Comparison of ENCODE assay signal across 14 cellular contexts in the genomic region with DNA sequence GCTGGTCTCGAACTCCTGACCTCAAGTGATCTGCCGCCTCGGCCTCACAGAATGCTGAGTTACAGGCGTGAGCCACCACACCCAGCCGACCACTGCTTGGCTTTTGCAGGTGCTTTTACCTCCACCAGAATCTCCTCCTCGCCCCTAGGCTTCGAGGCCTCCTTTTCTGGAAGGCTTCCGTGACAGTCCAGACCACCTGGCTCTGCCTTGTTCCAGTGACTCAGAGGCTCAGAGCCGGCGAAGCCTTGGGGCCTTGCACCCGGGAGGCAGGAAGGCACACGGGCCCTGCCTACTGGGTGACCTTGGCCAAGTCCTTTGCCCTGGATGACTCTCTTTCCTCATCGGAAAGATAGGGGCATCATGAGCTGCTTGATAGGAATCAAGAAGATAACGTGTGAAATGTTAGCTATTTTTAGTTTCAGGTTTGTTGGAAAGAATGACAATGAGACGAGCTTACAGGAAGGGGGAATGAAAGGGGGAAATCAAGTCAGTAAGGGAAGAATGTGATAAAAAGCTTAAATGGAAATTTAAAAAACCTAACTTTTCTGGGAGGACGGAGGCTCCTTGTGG. TPM values are rescaled to one million over a fixed set of nuclear protein-coding genes. Genes with fewer than 3 reads are reported as not detected.
DNase-seq lines count a peak whose midpoint lies in the region; ATAC-seq lines count a peak whose summit lies in the region.
"Had no signal": no experiment of that assay in that cellular context is flagged by ENCODE, and none has a peak within 500 bp of the region (broad histone marks: within the 10 kb centered on the region; RNA-seq: fewer than 3 reads in every experiment).

No MANE protein-coding gene starts in this region.

- H3K4me1 ChIP-seq in mesodermal cell (ENCODE audit: control insufficient read depth, insufficient read depth, low read length, poor library complexity, severe bottlenecking) = peaks cover 31% of the 10 kb centered on the region
- H3K4me1 ChIP-seq: parathyroid adenoma, vagina had no signal

- H3K36me3 Mint-ChIP-seq in activated T-helper 2 cell treated with anti-CD3 and anti-CD28 coated beads, Interferon-gamma antibody, Interleukin-2, Interleukin-4, amounts not matched to agents 10 μg/mL and 5 μg/mL and 100 μg/mL, durations not matched to agents 14 hours and 24 hours and 36 hours (ENCODE audit: low read depth) = peaks cover 19% of the 10 kb centered on the region
- H3K36me3 Mint-ChIP-seq: brain had no signal

- intact Hi-C loops in activated T-helper 2 cell treated with anti-CD3 and anti-CD28 coated beads, Interferon-gamma antibody, Interleukin-2, Interleukin-4, amounts not matched to agents 10 μg/mL and 5 μg/mL and 100 μg/mL, durations not matched to agents 14 hours and 24 hours and 36 hours (cut with micrococcal nuclease) = no loop called here

- WGBS in mesodermal cell (ENCODE audit: insufficient coverage in 2 of 2), 2 experiments = 94 to 97% methylated on average over 16 of the region's 16 CpGs

- H3K36me3 ChIP-seq in mesodermal cell (ENCODE audit: control insufficient read depth, insufficient read depth, low read length) (no peaks in the 10 kb centered on the region), MG63 (no peaks in the 10 kb centered on the region)
- H3K36me3 ChIP-seq: vagina had no signal

- H3K9me3 ChIP-seq in mesodermal cell (ENCODE audit: control insufficient read depth, low read length) = no peaks in the 10 kb centered on the region
- no peaks in the 10 kb centered on the region for H3K9me3 ChIP-seq in MG63
- H3K9me3 ChIP-seq: vagina had no signal

- H3K4me3 ChIP-seq in mesodermal cell (ENCODE audit: extremely low read depth, insufficient read depth, low read length, poor library complexity, severe bottlenecking) = no peak overlapping the region
- no peak overlapping the region for H3K4me3 ChIP-seq in MG63
- H3K4me3 ChIP-seq: vagina had no signal

- no peaks in the 10 kb centered on the region for H3K9me3 Mint-ChIP-seq in activated T-helper 2 cell treated with anti-CD3 and anti-CD28 coated beads, Interferon-gamma antibody, Interleukin-2, Interleukin-4, amounts not matched to agents 10 μg/mL and 5 μg/mL and 100 μg/mL, durations not matched to agents 14 hours and 24 hours and 36 hours
- no peaks in the 10 kb centered on the region for H3K9me3 Mint-ChIP-seq in stimulated activated naive CD8-positive, alpha-beta T cell treated with anti-CD3 and anti-CD28 coated beads, Interleukin-15, amount 100 ng/mL, for 72 hours
- H3K9me3 Mint-ChIP-seq: brain had no signal

- H3K27me3 Mint-ChIP-seq in activated T-helper 2 cell treated with anti-CD3 and anti-CD28 coated beads, Interferon-gamma antibody, Interleukin-2, Interleukin-4, amounts not matched to agents 10 μg/mL and 5 μg/mL and 100 μg/mL, durations not matched to agents 14 hours and 24 hours and 36 hours (ENCODE audit: low read depth) = no peaks in the 10 kb centered on the region
- H3K27me3 Mint-ChIP-seq in stimulated activated naive CD8-positive, alpha-beta T cell treated with anti-CD3 and anti-CD28 coated beads, Interleukin-15, amount 100 ng/mL, for 72 hours = no peaks in the 10 kb centered on the region

- no peaks in the 10 kb centered on the region for H3K27me3 ChIP-seq in MG63
- H3K27me3 ChIP-seq: vagina had no signal

- H3K27ac Mint-ChIP-seq in activated T-helper 2 cell treated with anti-CD3 and anti-CD28 coated beads, Interferon-gamma antibody, Interleukin-2, Interleukin-4, amounts not matched to agents 10 μg/mL and 5 μg/mL and 100 μg/mL, durations not matched to agents 14 hours and 24 hours and 36 hours = peak overlapping the region; percentile 96
- peak overlapping the region; percentile 85 to 98 for H3K27ac Mint-ChIP-seq in stimulated activated naive CD8-positive, alpha-beta T cell treated with anti-CD3 and anti-CD28 coated beads, Interleukin-15, amount 100 ng/mL, for 72 hours

- H3K4me3 Mint-ChIP-seq in activated T-helper 2 cell treated with anti-CD3 and anti-CD28 coated beads, Interferon-gamma antibody, Interleukin-2, Interleukin-4, amounts not matched to agents 10 μg/mL and 5 μg/mL and 100 μg/mL, durations not matched to agents 14 hours and 24 hours and 36 hours (ENCODE audit: low read depth) = peak overlapping the region; percentile 70
- H3K4me3 Mint-ChIP-seq in stimulated activated naive CD8-positive, alpha-beta T cell treated with anti-CD3 and anti-CD28 coated beads, Interleukin-15, amount 100 ng/mL, for 72 hours = peak overlapping the region; percentile 82 to 84
- H3K4me3 Mint-ChIP-seq: brain had no signal

- peaks cover 53% of the 10 kb centered on the region for H3K4me1 Mint-ChIP-seq in activated T-helper 2 cell treated with anti-CD3 and anti-CD28 coated beads, Interferon-gamma antibody, Interleukin-2, Interleukin-4, amounts not matched to agents 10 μg/mL and 5 μg/mL and 100 μg/mL, durations not matched to agents 14 hours and 24 hours and 36 hours (ENCODE audit: low read depth)
- H3K4me1 Mint-ChIP-seq in stimulated activated naive CD8-positive, alpha-beta T cell treated with anti-CD3 and anti-CD28 coated beads, Interleukin-15, amount 100 ng/mL, for 72 hours = peaks cover 83% of the 10 kb centered on the region

- ATAC-seq in stimulated activated naive CD8-positive, alpha-beta T cell treated with anti-CD3 and anti-CD28 coated beads, Interleukin-15, amount 100 ng/mL, for 72 hours = peak; percentile 8
- ATAC-seq in GM21825 (IDR thresholded peaks at IDR 0.05; ENCODE audit: unreplicated experiment) = no peak

- DNase-seq in stimulated activated CD4-positive, alpha-beta T cell treated with anti-CD3 and anti-CD28 coated beads, Interleukin-15, amount 100 ng/mL, for 24 hours = peak; percentile 78
- DNase-seq in stimulated activated CD4-positive, alpha-beta T cell treated with anti-CD3 and anti-CD28 coated beads, Interleukin-4, amount 100 ng/mL, for 1 hour = no peak
- no peak for DNase-seq in activated T-helper 2 cell treated with anti-CD3 and anti-CD28 coated beads, Interferon-gamma antibody, Interleukin-2, Interleukin-4, amounts not matched to agents 10 μg/mL and 5 μg/mL and 100 μg/mL, durations not matched to agents 14 hours and 24 hours and 36 hours (ENCODE audit: low spot score)
- peak in 1 of 2 donors; percentile 78 for DNase-seq in stimulated activated naive CD8-positive, alpha-beta T cell treated with anti-CD3 and anti-CD28 coated beads, Interleukin-15, amount 100 ng/mL, for 72 hours
- no peak for DNase-seq in MG63
- DNase-seq in NCI-H526 (lab: John Stamatoyannopoulos, UW) = no peak
- DNase-seq: midbrain, RPMI8226, T-helper 9 cell had no signal

- peak overlapping the region; percentile 10 for H3K27ac ChIP-seq in mesodermal cell (ENCODE audit: low read depth, low read length, severe bottlenecking)
- H3K27ac ChIP-seq: parathyroid adenoma, vagina had no signal

RNA-seq across cellular contexts. Expression of a gene that starts 31.3 kb away (rescaled TPM):
- 564 and 570 TPM in 2 replicates for total RNA-seq in activated T-helper 2 cell treated with anti-CD3 and anti-CD28 coated beads, Interferon-gamma antibody, Interleukin-2, Interleukin-4, amounts not matched to agents 10 μg/mL and 5 μg/mL and 100 μg/mL, durations not matched to agents 14 hours and 24 hours and 36 hours
- polyA plus RNA-seq in mesodermal cell (2013, experiment 1 of 2) = 200 TPM
- 168 TPM for polyA plus RNA-seq in mesodermal cell (2013, experiment 2 of 2)
- total RNA-seq in MG63 (2014; rRNA removed; shearing (Covaris generic); ENCODE audit: low replicate concordance) = 14.7 and 19.3 TPM in 2 replicates

RNA-seq across cellular contexts. Expression of a gene that starts 47.2 kb away (rescaled TPM):
- total RNA-seq in activated T-helper 2 cell treated with anti-CD3 and anti-CD28 coated beads, Interferon-gamma antibody, Interleukin-2, Interleukin-4, amounts not matched to agents 10 μg/mL and 5 μg/mL and 100 μg/mL, durations not matched to agents 14 hours and 24 hours and 36 hours = 51.9 and 55.8 TPM in 2 replicates
- 30.9 TPM for polyA plus RNA-seq in mesodermal cell (2013, experiment 1 of 2)
- 24.3 TPM for polyA plus RNA-seq in mesodermal cell (2013, experiment 2 of 2)
- 10.5 and 13.7 TPM in 2 replicates for total RNA-seq in MG63 (2014; rRNA removed; shearing (Covaris generic); ENCODE audit: low replicate concordance)

Comparison
In these comparisons a context has a peak if more than half of its experiments do, and no peak if none do; other contexts are left out.
1. RNA of a gene that starts 31.3 kb away (total RNA-seq): 564 to 570 TPM in activated T-helper 2 cell treated with anti-CD3 and anti-CD28 coated beads, Interferon-gamma antibody, Interleukin-2, Interleukin-4, amounts not matched to agents 10 μg/mL and 5 μg/mL and 100 μg/mL, durations not matched to agents 14 hours and 24 hours and 36 hours; 14.7 to 19.3 TPM in MG63; every median in the first group is over 10 times any median in the second.